4 cellular contexts compared by ENCODE assay signal in genomic region chr3:12136371-12136770, GRCh38. TPM values are rescaled to one million over a fixed set of nuclear protein-coding genes. Genes with fewer than 3 reads are reported as not detected.
"Had no signal": no experiment of that assay in that cellular context is flagged by ENCODE, and none has a peak within 500 bp of the region (broad histone marks: within the 10 kb centered on the region; RNA-seq: fewer than 3 reads in every experiment).

No MANE protein-coding gene starts in this region.

- DNase-seq: GDM1, GF-D8 had no signal

- ATAC-seq: GM12878 had no signal

- H3K4me3 ChIP-seq: GM12878 had no signal

RNA-seq across cellular contexts. Expression of gene TIMP4, which starts 22.3 kb away (rescaled TPM):
- total RNA-seq: G401, GM12878 had no signal
